ENCODE assay signal across 11 cellular contexts in genomic region chr22:35742342-35743100, GRCh38. TPM values are rescaled to one million over a fixed set of nuclear protein-coding genes. Genes with fewer than 3 reads are reported as not detected.
DNase-seq lines count a peak whose midpoint lies in the region; ATAC-seq and TF ChIP-seq lines count a peak whose summit lies in the region.
"Had no signal": no experiment of that assay in that cellular context is flagged by ENCODE, and none has a peak within 500 bp of the region (broad histone marks: within the 10 kb centered on the region; RNA-seq: fewer than 3 reads in every experiment).

No MANE protein-coding gene starts in this region.

- WGBS in heart left ventricle, 4 donors, result 57 to 71% (median 64%) methylated on average over 9 of the region's 9 CpGs

- no peaks in the 10 kb centered on the region for H3K27me3 Mint-ChIP-seq in WTC11 (ENCODE audit: low read depth)

- POLR2A ChIA-PET in WTC11 (lab: Charles Lee) (no interaction called here), GM10248 (lab: Yijun Ruan, JAX) (no interaction called here)

- TF ChIP-seq CTCF in WTC11 (IDR thresholded peaks at IDR 0.05), result no peak
- no peak for TF ChIP-seq CTCF in heart left ventricle (IDR thresholded peaks at IDR 0.05)
- TF ChIP-seq CTCF in GM10248 (IDR thresholded peaks at IDR 0.05; ENCODE audit: control extremely low read depth, extremely low read depth, low read depth, missing control alignments), result no peak

- no peaks in the 10 kb centered on the region for H3K9me3 Mint-ChIP-seq in WTC11
- H3K9me3 Mint-ChIP-seq in stimulated activated effector memory CD8-positive, alpha-beta T cell treated with anti-CD3 and anti-CD28 coated beads, Interleukin-12 subunit alpha, Interleukin-12 subunit beta, amount 100 ng/mL, for 72 hours, result no peaks in the 10 kb centered on the region

- no peak overlapping the region for H3K4me3 ChIP-seq in heart left ventricle
- H3K4me3 ChIP-seq: colonic mucosa had no signal

- H3K27ac ChIP-seq in heart left ventricle, result peak overlapping the region; percentile 10 to 79 (median 44)
- H3K27ac ChIP-seq: colonic mucosa had no signal

- peak overlapping the region; percentile 50; the same call in 1 of the 2 replicates for H3K27ac Mint-ChIP-seq in WTC11
- H3K27ac Mint-ChIP-seq in stimulated activated effector memory CD8-positive, alpha-beta T cell treated with anti-CD3 and anti-CD28 coated beads, Interleukin-12 subunit alpha, Interleukin-12 subunit beta, amount 100 ng/mL, for 72 hours, result peak overlapping the region; percentile 41

- intact Hi-C loops in heart left ventricle (cut with DNase I), result loop anchor here in 5 of 10 donors (5.0 to 10.0 kb wide), 5 partner anchors 110 to 180 kb away; no protein-coding TSS in a partner anchor

- TF ChIP-seq POLR2A in heart left ventricle (IDR thresholded peaks at IDR 0.05), result no peak

- CTCF ChIA-PET in WTC11 (lab: Charles Lee) (interaction anchor here (0.6 to 1.6 kb wide), 5 partner anchors 25 to 323 kb away, joined by 4 to 6 read pairs (median 4); partner anchors contain the start of gene APOL5), GM10248 (lab: Yijun Ruan, JAX) (no interaction called here)

- ATAC-seq in WTC11 (no peak), heart left ventricle (peak; percentile 56 to 79 (median 66))
- ATAC-seq in stimulated activated effector memory CD8-positive, alpha-beta T cell treated with anti-CD3 and anti-CD28 coated beads, Interleukin-12 subunit alpha, Interleukin-12 subunit beta, amount 100 ng/mL, for 72 hours, result peak; percentile 88

- DNase-seq in HS-27A (ENCODE audit: low read depth), result peak; percentile 12
- DNase-seq in WTC11 (ENCODE audit: low spot score), result no peak
- no peak for DNase-seq in heart left ventricle
- no peak for DNase-seq in stimulated activated effector memory CD8-positive, alpha-beta T cell treated with anti-CD3 and anti-CD28 coated beads, Interleukin-12 subunit alpha, Interleukin-12 subunit beta, amount 100 ng/mL, for 72 hours (ENCODE audit: low spot score in 2 of 2)
- DNase-seq in GM10248 (ENCODE audit: extremely low spot score), result no peak
- DNase-seq in NCI-H82 (lab: John Stamatoyannopoulos, UW), result no peak
- no peak for DNase-seq in NCI-H1048 (lab: John Stamatoyannopoulos, UW)
- DNase-seq in GF-D8 (lab: John Stamatoyannopoulos, UW), result no peak
- DNase-seq: activated CD4-positive, alpha-beta T cell treated with anti-CD3 and anti-CD28 coated beads for 1 hour; colonic mucosa had no signal

- H3K4me1 ChIP-seq in heart left ventricle, result peaks cover 0 to 68% (median 33%) of the 10 kb centered on the region in 12 donors
- H3K4me1 ChIP-seq: colonic mucosa had no signal

- peaks cover 42% of the 10 kb centered on the region for H3K4me1 Mint-ChIP-seq in WTC11
- peaks cover 5% of the 10 kb centered on the region for H3K4me1 Mint-ChIP-seq in stimulated activated effector memory CD8-positive, alpha-beta T cell treated with anti-CD3 and anti-CD28 coated beads, Interleukin-12 subunit alpha, Interleukin-12 subunit beta, amount 100 ng/mL, for 72 hours

- peaks cover 19% of the 10 kb centered on the region for H3K36me3 Mint-ChIP-seq in WTC11
- H3K36me3 Mint-ChIP-seq in stimulated activated effector memory CD8-positive, alpha-beta T cell treated with anti-CD3 and anti-CD28 coated beads, Interleukin-12 subunit alpha, Interleukin-12 subunit beta, amount 100 ng/mL, for 72 hours, result no peaks in the 10 kb centered on the region

- H3K4me3 Mint-ChIP-seq in WTC11, result no peak overlapping the region
- H3K4me3 Mint-ChIP-seq in stimulated activated effector memory CD8-positive, alpha-beta T cell treated with anti-CD3 and anti-CD28 coated beads, Interleukin-12 subunit alpha, Interleukin-12 subunit beta, amount 100 ng/mL, for 72 hours, result no peak overlapping the region

- no peaks in the 10 kb centered on the region for H3K9me3 ChIP-seq in heart left ventricle
- H3K9me3 ChIP-seq: colonic mucosa had no signal

- H3K36me3 ChIP-seq in heart left ventricle, result peaks cover 0 to 72% (median 18%) of the 10 kb centered on the region in 9 donors
- H3K36me3 ChIP-seq: colonic mucosa had no signal

- H3K27me3 ChIP-seq in heart left ventricle, result no peaks in the 10 kb centered on the region
- H3K27me3 ChIP-seq: colonic mucosa had no signal

TF ChIP-seq in WTC11, 78 proteins besides CTCF, POLR2A, EP300 and RAD21 (continues in another document):
- TF ChIP-seq ZBTB21 (CRISPR knock-in tag; IDR thresholded peaks at IDR 0.05; ENCODE audit: borderline replicate concordance) (no peak), MLX (CRISPR knock-in tag; IDR thresholded peaks at IDR 0.05) (no peak), CBFB (CRISPR knock-in tag; IDR thresholded peaks at IDR 0.05; ENCODE audit: low read depth) (no peak), PRDM15 (CRISPR knock-in tag; IDR thresholded peaks at IDR 0.05) (no peak), HMGXB4 (CRISPR knock-in tag; IDR thresholded peaks at IDR 0.05) (no peak), FOXJ3 (CRISPR knock-in tag; IDR thresholded peaks at IDR 0.05; ENCODE audit: borderline replicate concordance) (no peak), ARID4B (CRISPR knock-in tag; IDR thresholded peaks at IDR 0.05; ENCODE audit: borderline replicate concordance) (no peak)

RNA-seq across cellular contexts. Expression of gene APOL5, which starts 24.8 kb away (rescaled TPM):
- not detected in 3 replicates for total RNA-seq in WTC11 (2021)
- total RNA-seq in heart left ventricle, result not detected
- polyA plus RNA-seq in heart left ventricle, result under 1 TPM; 0.07 to 0.11 TPM
- total RNA-seq: colonic mucosa had no signal
- polyA plus RNA-seq: neural cell had no signal
